16 cellular contexts compared by ENCODE assay signal in the genomic region with DNA sequence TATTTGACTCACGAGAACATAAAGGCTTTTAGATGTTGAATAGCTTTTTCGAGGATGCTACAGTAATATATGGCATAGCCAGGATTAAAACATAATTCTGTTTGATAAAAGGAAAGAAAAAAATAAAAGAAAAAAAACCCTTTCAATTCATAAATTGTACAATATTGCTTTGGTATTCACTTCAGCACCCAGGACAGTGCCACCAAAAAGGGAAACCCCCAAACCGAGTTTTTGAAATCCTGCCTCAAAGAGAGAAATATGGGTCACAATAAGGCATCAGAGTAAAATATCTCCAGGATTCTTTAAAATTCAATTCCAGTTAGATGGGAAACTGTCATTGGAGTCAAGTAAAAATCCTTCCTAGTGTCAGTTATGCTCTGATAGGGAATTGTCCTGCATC.
DNase-seq lines count a peak whose midpoint lies in the region; ATAC-seq and TF ChIP-seq lines count a peak whose summit lies in the region.
"Had no signal": no experiment of that assay in that cellular context is flagged by ENCODE, and none has a peak within 500 bp of the region (broad histone marks: within the 10 kb centered on the region; RNA-seq: fewer than 3 reads in every experiment).

No MANE protein-coding gene starts in this region.

- CTCF ChIA-PET in activated naive CD4-positive, alpha-beta T cell treated with anti-CD3 and anti-CD28 coated beads for 36 hours (lab: Charles Lee): no interaction called here

- intact Hi-C loops in activated naive CD4-positive, alpha-beta T cell treated with anti-CD3 and anti-CD28 coated beads for 36 hours (cut with micrococcal nuclease): no loop called here

- no peaks in the 10 kb centered on the region for H3K9me2 ChIP-seq in GM23338 (ENCODE audit: insufficient read depth)

- no peaks in the 10 kb centered on the region for H3K4me1 Mint-ChIP-seq in activated naive CD4-positive, alpha-beta T cell treated with anti-CD3 and anti-CD28 coated beads for 36 hours (ENCODE audit: low read depth)
- no peaks in the 10 kb centered on the region; the same call in 2 of the 3 replicates for H3K4me1 Mint-ChIP-seq in GM23338
- H3K4me1 Mint-ChIP-seq: CD14-positive monocyte; CD4-positive, alpha-beta memory T cell had no signal

- no peak overlapping the region for H3K4me2 ChIP-seq in GM23338
- H3K4me2 ChIP-seq: BLaER1 had no signal

- no peaks in the 10 kb centered on the region for H3K36me3 Mint-ChIP-seq in activated naive CD4-positive, alpha-beta T cell treated with anti-CD3 and anti-CD28 coated beads for 36 hours (ENCODE audit: low read depth)
- H3K36me3 Mint-ChIP-seq in GM23338 (ENCODE audit: low read depth): peaks cover 14% of the 10 kb centered on the region; the same call in 2 of the 3 replicates
- H3K36me3 Mint-ChIP-seq: CD14-positive monocyte had no signal

- H3K27ac Mint-ChIP-seq in activated naive CD4-positive, alpha-beta T cell treated with anti-CD3 and anti-CD28 coated beads for 36 hours: no peak overlapping the region
- no peak overlapping the region for H3K27ac Mint-ChIP-seq in GM23338
- H3K27ac Mint-ChIP-seq: CD14-positive monocyte; CD4-positive, alpha-beta memory T cell; H9 had no signal

- no peak overlapping the region for H2AFZ ChIP-seq in GM23338

- no peaks in the 10 kb centered on the region for H3K27me3 ChIP-seq in GM23338 (ENCODE audit: insufficient read depth)
- H3K27me3 ChIP-seq: BLaER1 had no signal

- no peaks in the 10 kb centered on the region for H3K27me3 Mint-ChIP-seq in activated naive CD4-positive, alpha-beta T cell treated with anti-CD3 and anti-CD28 coated beads for 36 hours (ENCODE audit: low read depth)
- H3K27me3 Mint-ChIP-seq in GM23338 (ENCODE audit: insufficient read depth, low read depth, poor library complexity): no peaks in the 10 kb centered on the region
- H3K27me3 Mint-ChIP-seq: CD4-positive, alpha-beta memory T cell had no signal

- H3K4me3 Mint-ChIP-seq in activated naive CD4-positive, alpha-beta T cell treated with anti-CD3 and anti-CD28 coated beads for 36 hours: no peak overlapping the region
- H3K4me3 Mint-ChIP-seq in GM23338: no peak overlapping the region
- H3K4me3 Mint-ChIP-seq: CD14-positive monocyte; CD4-positive, alpha-beta memory T cell; H9 had no signal

- H3F3A ChIP-seq in GM23338 (replicated peaks; ENCODE audit: low read depth): no peaks in the 10 kb centered on the region

- no peak overlapping the region for H3K27ac ChIP-seq in GM23338 (ENCODE audit: low read depth)
- H3K27ac ChIP-seq: BLaER1 had no signal

- peaks cover 5% of the 10 kb centered on the region for H3K9me3 Mint-ChIP-seq in activated naive CD4-positive, alpha-beta T cell treated with anti-CD3 and anti-CD28 coated beads for 36 hours
- H3K9me3 Mint-ChIP-seq in GM23338: peaks cover 86% of the 10 kb centered on the region

- DNase-seq in activated naive CD4-positive, alpha-beta T cell treated with anti-CD3 and anti-CD28 coated beads for 36 hours: peak; percentile 4
- no peak for DNase-seq in activated naive CD4-positive, alpha-beta T cell (lab: John Stamatoyannopoulos, UW)
- DNase-seq in GM23338 (ENCODE audit: low spot score): no peak
- peak; percentile 2 for DNase-seq in OCI-M1 (lab: John Stamatoyannopoulos, UW)
- peak; percentile 10 for DNase-seq in left kidney (ENCODE audit: low read depth, low spot score)
- no peak for DNase-seq in medulla oblongata (ENCODE audit: extremely low spot score)
- DNase-seq in COLO668 (lab: John Stamatoyannopoulos, UW; ENCODE audit: unreplicated experiment): no peak
- DNase-seq: 8988T; Calu3; CD4-positive, alpha-beta memory T cell; DMS79 treated with DMSO at 0.1 percent for 48 hours; EL; H9 had no signal

- no peak for ATAC-seq in GM23338
- no peak for ATAC-seq in GM21825 (IDR thresholded peaks at IDR 0.05; ENCODE audit: unreplicated experiment)

- H3K4me1 ChIP-seq in GM23338 (ENCODE audit: insufficient read depth): peaks cover 35% of the 10 kb centered on the region
- H3K4me1 ChIP-seq: BLaER1 had no signal

- no peaks in the 10 kb centered on the region for H4K20me1 ChIP-seq in GM23338 (replicated peaks; ENCODE audit: insufficient read depth)
- H4K20me1 ChIP-seq: BLaER1 had no signal

- no peak for TF ChIP-seq CTCF in GM23338 (conservative IDR thresholded peaks at IDR 0.05; ENCODE audit: low read depth in 2 of 2)

- no peaks in the 10 kb centered on the region for H3K79me2 ChIP-seq in GM23338 (replicated peaks; ENCODE audit: insufficient read depth)

- no peaks in the 10 kb centered on the region for H3K36me3 ChIP-seq in GM23338 (ENCODE audit: insufficient read depth)
- H3K36me3 ChIP-seq: BLaER1 had no signal

- H3K4me3 ChIP-seq in GM23338: no peak overlapping the region
- H3K4me3 ChIP-seq: BLaER1 had no signal

TF ChIP-seq in GM23338, 12 proteins besides CTCF, POLR2A, EP300 and RAD21 (continues in another document):
- TF ChIP-seq JUNB (IDR thresholded peaks at IDR 0.05; ENCODE audit: unreplicated experiment) (no peak), ZNF331 (CRISPR knock-in tag; IDR thresholded peaks at IDR 0.05; ENCODE audit: low read depth) (no peak)
- TF ChIP-seq, protein P1, sequence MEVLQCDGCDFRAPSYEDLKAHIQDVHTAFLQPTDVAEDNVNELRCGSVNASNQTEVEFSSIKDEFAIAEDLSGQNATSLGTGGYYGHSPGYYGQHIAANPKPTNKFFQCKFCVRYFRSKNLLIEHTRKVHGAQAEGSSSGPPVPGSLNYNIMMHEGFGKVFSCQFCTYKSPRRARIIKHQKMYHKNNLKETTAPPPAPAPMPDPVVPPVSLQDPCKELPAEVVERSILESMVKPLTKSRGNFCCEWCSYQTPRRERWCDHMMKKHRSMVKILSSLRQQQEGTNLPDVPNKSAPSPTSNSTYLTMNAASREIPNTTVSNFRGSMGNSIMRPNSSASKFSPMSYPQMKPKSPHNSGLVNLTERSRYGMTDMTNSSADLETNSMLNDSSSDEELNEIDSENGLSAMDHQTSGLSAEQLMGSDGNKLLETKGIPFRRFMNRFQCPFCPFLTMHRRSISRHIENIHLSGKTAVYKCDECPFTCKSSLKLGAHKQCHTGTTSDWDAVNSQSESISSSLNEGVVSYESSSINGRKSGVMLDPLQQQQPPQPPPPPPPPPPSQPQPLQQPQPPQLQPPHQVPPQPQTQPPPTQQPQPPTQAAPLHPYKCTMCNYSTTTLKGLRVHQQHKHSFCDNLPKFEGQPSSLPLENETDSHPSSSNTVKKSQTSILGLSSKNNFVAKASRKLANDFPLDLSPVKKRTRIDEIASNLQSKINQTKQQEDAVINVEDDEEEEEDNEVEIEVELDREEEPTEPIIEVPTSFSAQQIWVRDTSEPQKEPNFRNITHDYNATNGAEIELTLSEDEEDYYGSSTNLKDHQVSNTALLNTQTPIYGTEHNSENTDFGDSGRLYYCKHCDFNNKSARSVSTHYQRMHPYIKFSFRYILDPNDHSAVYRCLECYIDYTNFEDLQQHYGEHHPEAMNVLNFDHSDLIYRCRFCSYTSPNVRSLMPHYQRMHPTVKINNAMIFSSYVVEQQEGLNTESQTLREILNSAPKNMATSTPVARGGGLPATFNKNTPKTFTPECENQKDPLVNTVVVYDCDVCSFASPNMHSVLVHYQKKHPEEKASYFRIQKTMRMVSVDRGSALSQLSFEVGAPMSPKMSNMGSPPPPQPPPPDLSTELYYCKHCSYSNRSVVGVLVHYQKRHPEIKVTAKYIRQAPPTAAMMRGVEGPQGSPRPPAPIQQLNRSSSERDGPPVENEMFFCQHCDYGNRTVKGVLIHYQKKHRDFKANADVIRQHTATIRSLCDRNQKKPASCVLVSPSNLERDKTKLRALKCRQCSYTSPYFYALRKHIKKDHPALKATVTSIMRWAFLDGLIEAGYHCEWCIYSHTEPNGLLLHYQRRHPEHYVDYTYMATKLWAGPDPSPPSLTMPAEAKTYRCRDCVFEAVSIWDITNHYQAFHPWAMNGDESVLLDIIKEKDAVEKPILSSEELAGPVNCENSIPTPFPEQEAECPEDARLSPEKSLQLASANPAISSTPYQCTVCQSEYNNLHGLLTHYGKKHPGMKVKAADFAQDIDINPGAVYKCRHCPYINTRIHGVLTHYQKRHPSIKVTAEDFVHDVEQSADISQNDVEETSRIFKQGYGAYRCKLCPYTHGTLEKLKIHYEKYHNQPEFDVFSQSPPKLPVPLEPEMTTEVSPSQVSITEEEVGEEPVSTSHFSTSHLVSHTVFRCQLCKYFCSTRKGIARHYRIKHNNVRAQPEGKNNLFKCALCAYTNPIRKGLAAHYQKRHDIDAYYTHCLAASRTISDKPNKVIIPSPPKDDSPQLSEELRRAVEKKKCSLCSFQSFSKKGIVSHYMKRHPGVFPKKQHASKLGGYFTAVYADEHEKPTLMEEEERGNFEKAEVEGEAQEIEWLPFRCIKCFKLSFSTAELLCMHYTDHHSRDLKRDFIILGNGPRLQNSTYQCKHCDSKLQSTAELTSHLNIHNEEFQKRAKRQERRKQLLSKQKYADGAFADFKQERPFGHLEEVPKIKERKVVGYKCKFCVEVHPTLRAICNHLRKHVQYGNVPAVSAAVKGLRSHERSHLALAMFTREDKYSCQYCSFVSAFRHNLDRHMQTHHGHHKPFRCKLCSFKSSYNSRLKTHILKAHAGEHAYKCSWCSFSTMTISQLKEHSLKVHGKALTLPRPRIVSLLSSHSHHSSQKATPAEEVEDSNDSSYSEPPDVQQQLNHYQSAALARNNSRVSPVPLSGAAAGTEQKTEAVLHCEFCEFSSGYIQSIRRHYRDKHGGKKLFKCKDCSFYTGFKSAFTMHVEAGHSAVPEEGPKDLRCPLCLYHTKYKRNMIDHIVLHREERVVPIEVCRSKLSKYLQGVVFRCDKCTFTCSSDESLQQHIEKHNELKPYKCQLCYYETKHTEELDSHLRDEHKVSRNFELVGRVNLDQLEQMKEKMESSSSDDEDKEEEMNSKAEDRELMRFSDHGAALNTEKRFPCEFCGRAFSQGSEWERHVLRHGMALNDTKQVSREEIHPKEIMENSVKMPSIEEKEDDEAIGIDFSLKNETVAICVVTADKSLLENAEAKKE (CRISPR knock-in tag; IDR thresholded peaks at IDR 0.05): no peak

Comparison
In these comparisons a context has a peak if more than half of its experiments do, and no peak if none do; other contexts are left out.
1. DNase-seq: peak in activated naive CD4-positive, alpha-beta T cell treated with anti-CD3 and anti-CD28 coated beads for 36 hours (single experiment), OCI-M1 (single experiment) and left kidney (single experiment); none in activated naive CD4-positive, alpha-beta T cell (0 of 4), GM23338 (single experiment), medulla oblongata (single experiment) and COLO668 (single experiment).